8 cellular contexts compared by ENCODE assay signal in the genomic region with DNA sequence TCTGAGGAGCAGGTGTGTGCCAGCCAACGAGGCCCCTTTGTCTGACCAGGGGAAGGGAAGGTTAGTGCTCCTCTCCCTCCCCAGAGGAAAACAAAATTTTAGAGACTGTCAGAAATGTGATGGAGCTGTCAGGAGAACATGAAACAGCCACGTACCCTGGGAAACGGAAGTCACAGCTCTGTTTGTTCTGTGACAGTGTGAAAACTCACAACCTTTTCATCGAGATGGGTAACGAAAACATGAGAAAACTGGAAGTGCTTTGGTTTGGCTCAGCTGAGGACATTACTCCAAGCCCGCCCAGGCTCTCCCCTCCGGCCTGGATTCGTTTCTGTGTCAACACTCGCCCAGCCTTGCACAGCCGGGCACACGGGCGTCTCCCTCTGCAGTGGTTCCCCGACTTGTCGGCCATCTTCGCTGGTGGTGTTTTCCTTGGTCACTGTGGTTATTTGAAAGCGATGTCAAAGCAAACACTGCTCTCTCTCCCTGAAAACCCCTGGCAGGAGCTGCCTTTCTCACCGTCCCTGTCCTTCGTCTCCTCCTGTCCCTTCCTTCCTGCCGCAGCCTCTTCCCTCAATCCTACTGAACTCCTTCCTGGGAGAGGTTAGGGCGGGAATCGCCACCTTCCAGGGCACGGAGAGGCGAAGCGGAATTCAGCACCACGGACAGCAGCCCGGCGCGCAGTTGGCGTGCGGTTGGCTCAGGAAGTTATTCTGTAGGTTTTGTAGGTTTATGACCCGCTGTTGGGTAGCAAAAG. TPM values are rescaled to one million over a fixed set of nuclear protein-coding genes. Genes with fewer than 3 reads are reported as not detected.
DNase-seq lines count a peak whose midpoint lies in the region; ATAC-seq, FAIRE-seq and TF ChIP-seq lines count a peak whose summit lies in the region.

No MANE protein-coding gene starts in this region.

- H3K9me3 ChIP-seq in HepG2 (ENCODE audit: low read length) (no peaks in the 10 kb centered on the region), transverse colon (no peaks in the 10 kb centered on the region), stomach (no peaks in the 10 kb centered on the region)

- no peak overlapping the region for H3K4me3 ChIP-seq in HepG2 (replicated peaks in 1 of 3; ENCODE audit: insufficient read depth in 1 of 3, low read depth in 2 of 3, low read length in 3 of 3)
- no peak overlapping the region for H3K4me3 ChIP-seq in transverse colon
- no peak overlapping the region for H3K4me3 ChIP-seq in stomach

- ATAC-seq in HepG2: peak; percentile 70
- ATAC-seq in HG03432 (IDR thresholded peaks at IDR 0.05; ENCODE audit: unreplicated experiment): no peak

- WGBS in HepG2 (ENCODE audit: low lambda C conversion rate): 15% methylated on average over 29 of the region's 31 CpGs
- 38 to 49% methylated on average over 19 to 31 of the region's 31 CpGs for WGBS in transverse colon (ENCODE audit: low coverage in 1 of 2), 2 donors
- 24 to 32% (median 28%) methylated on average over 31 of the region's 31 CpGs for WGBS in stomach, 5 donors

- in situ Hi-C loops in HepG2 (cut with HindIII; ENCODE audit: extremely low pct_ligation_motif_present, low pct_unique_long_range_greater_than_20kb): no loop called here
- in situ Hi-C loops in transverse colon (cut with MboI; ENCODE audit: low pct_ligation_motif_present in 1 of 4, low pct_unique_long_range_greater_than_20kb in 1 of 4, low sequenced_read_pairs in 3 of 4): loop anchor here (5.0 to 25.0 kb wide), 4 partner anchors 383 to 817 kb away; a partner anchor contains a TSS

- no peak overlapping the region for H2AFZ ChIP-seq in HepG2 (ENCODE audit: low read length)

- TF ChIP-seq EP300 in HepG2 (IDR thresholded peaks at IDR 0.05; ENCODE audit: low read depth in 2 of 2, low read length in 2 of 2) (no peak), HepG2 (CRISPR knock-in tag; IDR thresholded peaks at IDR 0.05; ENCODE audit: borderline replicate concordance) (no peak; the same call in 1 of the 2 replicates), transverse colon (IDR thresholded peaks at IDR 0.05; ENCODE audit: low read depth) (no peak), stomach (IDR thresholded peaks at IDR 0.05) (no peak)

- H4K20me1 ChIP-seq in HepG2 (ENCODE audit: insufficient read depth, low read length): 0 out of 2 replicates have a peak, but pooled peaks cover 13% of the 10 kb centered on the region

- intact Hi-C loops in HepG2 (cut with micrococcal nuclease; ENCODE audit: unreplicated experiment) (no loop called here), transverse colon (cut with DNase I; ENCODE audit: low total_unique reads) (no loop called here), stomach (cut with DNase I; ENCODE audit: low total_unique reads) (no loop called here)

- POLR2A ChIA-PET in HepG2 (lab: Yijun Ruan, JAX): no interaction called here

- H3K4me1 ChIP-seq in HepG2 (ENCODE audit: insufficient read depth, low read length) (no peaks in the 10 kb centered on the region), transverse colon (no peaks in the 10 kb centered on the region), stomach (peaks cover 0 to 11% (median 6%) of the 10 kb centered on the region in 4 donors)

- FAIRE-seq in HepG2 (lab: Jason Lieb, UNC): no peak

- no peak for TF ChIP-seq RAD21 in HepG2 (CRISPR knock-in tag; IDR thresholded peaks at IDR 0.05)

- TF ChIP-seq CTCF in HepG2 (CRISPR knock-in tag; IDR thresholded peaks at IDR 0.05) (no peak), transverse colon (IDR thresholded peaks at IDR 0.05) (no peak), stomach (IDR thresholded peaks at IDR 0.05) (no peak), GM20000 (IDR thresholded peaks at IDR 0.05; ENCODE audit: extremely low read depth, missing control alignments) (no peak)

- no TSS peak for BruUV-seq in HepG2 (replicated peaks; lab: Mats Ljungman, UMichigan)

- TF ChIP-seq POLR2A in HepG2 (IDR thresholded peaks at IDR 0.05; ENCODE audit: insufficient read depth in 1 of 2, low read depth in 2 of 2, low read length in 2 of 2) (no peak), transverse colon (IDR thresholded peaks at IDR 0.05) (no peak), stomach (IDR thresholded peaks at IDR 0.05) (no peak)

- no peak overlapping the region for H3K4me2 ChIP-seq in HepG2 (ENCODE audit: low read depth, low read length)

- DNase-seq in activated gamma-delta T cell treated with Interleukin-2 at 50 U/mL for 16 hours (peak; percentile 73), activated gamma-delta T cell (lab: John Stamatoyannopoulos, UW) (no peak), HepG2 (ENCODE audit: low spot score) (no peak), transverse colon (peak; percentile 47), stomach (no peak), GM20000 (ENCODE audit: low spot score) (no peak)
- peak; percentile 54 for DNase-seq in activated T-helper 9 cell treated with anti-CD3 and anti-CD28 coated beads, Interleukin-2, amount 50 U/mL, for 16 hours (ENCODE audit: low read depth)

- CTCF ChIA-PET in HepG2 (lab: Yijun Ruan, JAX; ENCODE audit: low intra/inter-chr PET ratio, low total read pairs): no interaction called here

- no peak overlapping the region for H3K9ac ChIP-seq in HepG2 (ENCODE audit: insufficient read depth, low read depth, low read length)

- H3K79me2 ChIP-seq in HepG2 (ENCODE audit: insufficient read depth, low read length): no peaks in the 10 kb centered on the region

- H3K36me3 ChIP-seq in HepG2 (replicated peaks in 1 of 2; ENCODE audit: control insufficient read depth in 1 of 2, insufficient read depth in 2 of 2, low read length in 2 of 2) (no peaks in the 10 kb centered on the region), transverse colon (no peaks in the 10 kb centered on the region), stomach (no peaks in the 10 kb centered on the region)

- H3K27me3 ChIP-seq in HepG2 (ENCODE audit: control insufficient read depth in 1 of 2, insufficient read depth in 2 of 2, low read length in 2 of 2) (peaks cover 0 to 8% of the 10 kb centered on the region in 2 experiments; a peak in 2 of 5 replicates), transverse colon (peaks cover 55% of the 10 kb centered on the region), stomach (peaks cover 0 to 87% (median 42%) of the 10 kb centered on the region in 3 donors)

- no peak overlapping the region for H3K27ac ChIP-seq in HepG2 (ENCODE audit: extremely low read length, insufficient read depth, low read length)
- no peak overlapping the region for H3K27ac ChIP-seq in transverse colon
- H3K27ac ChIP-seq in stomach: no peak overlapping the region

RNA-seq across cellular contexts. Expression of a gene that starts 12.9 kb away (rescaled TPM):
- total RNA-seq in HepG2 (2016; rRNA removed; fragmentation: Illumina TruSeq; extraction: Trizol) (81.3 and 88.2 TPM in 2 replicates), transverse colon (100 to 1,000 TPM in 2 of 4 donors, 10 to 100 TPM in 2; 20.5 to 153 (median 97.8) TPM), stomach (100 to 1,000 TPM in 2 of 5 donors, 10 to 100 TPM in 3; 36.9 to 684 (median 86.5) TPM)
- 128 and 142 TPM in 2 replicates for total RNA-seq in HepG2 (2016; cell fraction: cytosol; rRNA removed; fragmentation: Illumina TruSeq; extraction: Trizol; ENCODE audit: low read depth)
- 77.0 and 92.6 TPM in 2 replicates for total RNA-seq in HepG2 (2016; cell fraction: insoluble cytoplasmic fraction; rRNA removed; fragmentation: Illumina TruSeq; extraction: Trizol)
- 138 and 159 TPM in 2 replicates for total RNA-seq in HepG2 (2016; cell fraction: membrane; rRNA removed; fragmentation: Illumina TruSeq; extraction: Trizol)
- 32.9 and 36.8 TPM in 2 replicates for total RNA-seq in HepG2 (2016; cell fraction: nucleus; rRNA removed; fragmentation: Illumina TruSeq; extraction: Trizol)
- polyA plus RNA-seq in HepG2 (2011; rRNA removed) (44.3 and 47.8 TPM in 2 replicates), stomach (100 to 1,000 TPM; 195 to 221 (median 200) TPM)
- polyA plus RNA-seq in HepG2 (2011; cell fraction: cytosol; rRNA removed): 48.9 and 72.7 TPM in 2 replicates
- 39.6 and 43.4 TPM in 2 replicates for polyA plus RNA-seq in HepG2 (2011; cell fraction: nucleus; rRNA removed)
- 22.5 and 32.4 TPM in 2 replicates for polyA plus RNA-seq in HepG2 (2012)
- polyA plus RNA-seq in HepG2 (2016; cell fraction: cytosol; fragmentation: Illumina TruSeq; extraction: Trizol; ENCODE audit: low read depth): 155 and 179 TPM in 2 replicates
- polyA plus RNA-seq in HepG2 (2016; cell fraction: insoluble cytoplasmic fraction; fragmentation: Illumina TruSeq; extraction: Trizol; ENCODE audit: low read depth): 84.3 and 101 TPM in 2 replicates
- polyA plus RNA-seq in HepG2 (2016; cell fraction: membrane; fragmentation: Illumina TruSeq; extraction: Trizol; ENCODE audit: low read depth): 130 and 146 TPM in 2 replicates
- 72.3 and 78.7 TPM in 2 replicates for polyA plus RNA-seq in HepG2 (2016; cell fraction: nucleus; fragmentation: Illumina TruSeq; extraction: Trizol; ENCODE audit: insufficient read depth, low read depth)
- 8.8 and 14.5 TPM in 2 replicates for polyA minus RNA-seq in HepG2 (2011; rRNA and poly(A)+ RNA removed; ENCODE audit: low replicate concordance)
- polyA minus RNA-seq in HepG2 (2011; cell fraction: cytosol; rRNA and poly(A)+ RNA removed): 7.8 and 8.0 TPM in 2 replicates
- 12.2 and 13.9 TPM in 2 replicates for polyA minus RNA-seq in HepG2 (2011; cell fraction: nucleus; rRNA and poly(A)+ RNA removed)

RNA-seq across cellular contexts. Expression of a gene that starts 25.1 kb away (rescaled TPM):
- total RNA-seq in HepG2 (2016; rRNA removed; fragmentation: Illumina TruSeq; extraction: Trizol): not detected in 2 replicates
- not detected in 2 replicates for total RNA-seq in HepG2 (2016; cell fraction: cytosol; rRNA removed; fragmentation: Illumina TruSeq; extraction: Trizol; ENCODE audit: low read depth)
- not detected in 2 replicates for total RNA-seq in HepG2 (2016; cell fraction: insoluble cytoplasmic fraction; rRNA removed; fragmentation: Illumina TruSeq; extraction: Trizol)
- total RNA-seq in HepG2 (2016; cell fraction: membrane; rRNA removed; fragmentation: Illumina TruSeq; extraction: Trizol): not detected in 2 replicates
- total RNA-seq in HepG2 (2016; cell fraction: nucleus; rRNA removed; fragmentation: Illumina TruSeq; extraction: Trizol): not detected in 2 replicates
- not detected in 2 replicates for polyA plus RNA-seq in HepG2 (2011; rRNA removed)
- not detected in 2 replicates for polyA plus RNA-seq in HepG2 (2011; cell fraction: cytosol; rRNA removed)
- polyA plus RNA-seq in HepG2 (2011; cell fraction: nucleus; rRNA removed): 0.02 TPM in 2 replicates
- polyA plus RNA-seq in HepG2 (2012): 0.03 TPM in 1 of 2 replicates, not detected in the other
- not detected in 2 replicates for polyA plus RNA-seq in HepG2 (2016; cell fraction: cytosol; fragmentation: Illumina TruSeq; extraction: Trizol; ENCODE audit: low read depth)
- not detected in 2 replicates for polyA plus RNA-seq in HepG2 (2016; cell fraction: insoluble cytoplasmic fraction; fragmentation: Illumina TruSeq; extraction: Trizol; ENCODE audit: low read depth)
- polyA plus RNA-seq in HepG2 (2016; cell fraction: membrane; fragmentation: Illumina TruSeq; extraction: Trizol; ENCODE audit: low read depth): not detected in 2 replicates
- not detected in 2 replicates for polyA plus RNA-seq in HepG2 (2016; cell fraction: nucleus; fragmentation: Illumina TruSeq; extraction: Trizol; ENCODE audit: insufficient read depth, low read depth)
- 0.04 and 0.05 TPM in 2 replicates for polyA minus RNA-seq in HepG2 (2011; rRNA and poly(A)+ RNA removed; ENCODE audit: low replicate concordance)
- not detected in 2 replicates for polyA minus RNA-seq in HepG2 (2011; cell fraction: cytosol; rRNA and poly(A)+ RNA removed)
- not detected in 2 replicates for polyA minus RNA-seq in HepG2 (2011; cell fraction: nucleus; rRNA and poly(A)+ RNA removed)
- total RNA-seq in transverse colon: 1 to 10 TPM in 2 of 4 donors, under 1 TPM in 2; 0.14 to 1.1 (median 0.66) TPM
- total RNA-seq in stomach: 1 to 10 TPM in 1 of 5 donors, under 1 TPM in 2, not detected in 2; 0.29 to 4.0 (median 0.37) TPM
- polyA plus RNA-seq in stomach: under 1 TPM; 0.06 to 0.15 (median 0.08) TPM

RNA-seq across cellular contexts. Expression of a gene that starts 25.1 kb away (rescaled TPM):
- total RNA-seq in HepG2 (2016; rRNA removed; fragmentation: Illumina TruSeq; extraction: Trizol) (442 and 486 TPM in 2 replicates), transverse colon (100 to 1,000 TPM; 262 to 566 (median 339) TPM), stomach (100 to 1,000 TPM; 155 to 438 (median 370) TPM)
- 489 and 519 TPM in 2 replicates for total RNA-seq in HepG2 (2016; cell fraction: cytosol; rRNA removed; fragmentation: Illumina TruSeq; extraction: Trizol; ENCODE audit: low read depth)
- total RNA-seq in HepG2 (2016; cell fraction: insoluble cytoplasmic fraction; rRNA removed; fragmentation: Illumina TruSeq; extraction: Trizol): 409 and 471 TPM in 2 replicates
- 1,028 and 1,060 TPM in 2 replicates for total RNA-seq in HepG2 (2016; cell fraction: membrane; rRNA removed; fragmentation: Illumina TruSeq; extraction: Trizol)
- total RNA-seq in HepG2 (2016; cell fraction: nucleus; rRNA removed; fragmentation: Illumina TruSeq; extraction: Trizol): 286 and 328 TPM in 2 replicates
- polyA plus RNA-seq in HepG2 (2011; rRNA removed) (1,157 and 1,297 TPM in 2 replicates), stomach (100 to 1,000 TPM; 592 to 929 (median 872) TPM)
- polyA plus RNA-seq in HepG2 (2011; cell fraction: cytosol; rRNA removed): 1,218 and 1,254 TPM in 2 replicates
- 1,279 and 1,395 TPM in 2 replicates for polyA plus RNA-seq in HepG2 (2011; cell fraction: nucleus; rRNA removed)
- 465 and 610 TPM in 2 replicates for polyA plus RNA-seq in HepG2 (2012)
- 745 and 811 TPM in 2 replicates for polyA plus RNA-seq in HepG2 (2016; cell fraction: cytosol; fragmentation: Illumina TruSeq; extraction: Trizol; ENCODE audit: low read depth)
- polyA plus RNA-seq in HepG2 (2016; cell fraction: insoluble cytoplasmic fraction; fragmentation: Illumina TruSeq; extraction: Trizol; ENCODE audit: low read depth): 563 and 623 TPM in 2 replicates
- polyA plus RNA-seq in HepG2 (2016; cell fraction: membrane; fragmentation: Illumina TruSeq; extraction: Trizol; ENCODE audit: low read depth): 1,265 and 1,282 TPM in 2 replicates
- polyA plus RNA-seq in HepG2 (2016; cell fraction: nucleus; fragmentation: Illumina TruSeq; extraction: Trizol; ENCODE audit: insufficient read depth, low read depth): 710 and 725 TPM in 2 replicates
- 242 and 314 TPM in 2 replicates for polyA minus RNA-seq in HepG2 (2011; rRNA and poly(A)+ RNA removed; ENCODE audit: low replicate concordance)
- 175 and 193 TPM in 2 replicates for polyA minus RNA-seq in HepG2 (2011; cell fraction: cytosol; rRNA and poly(A)+ RNA removed)
- 213 and 242 TPM in 2 replicates for polyA minus RNA-seq in HepG2 (2011; cell fraction: nucleus; rRNA and poly(A)+ RNA removed)

RNA-seq across cellular contexts. Expression of a gene that starts 43.4 kb away (rescaled TPM):
- 34.8 and 41.4 TPM in 2 replicates for total RNA-seq in HepG2 (2016; rRNA removed; fragmentation: Illumina TruSeq; extraction: Trizol)
- 5.5 and 6.5 TPM in 2 replicates for total RNA-seq in HepG2 (2016; cell fraction: cytosol; rRNA removed; fragmentation: Illumina TruSeq; extraction: Trizol; ENCODE audit: low read depth)
- 33.7 and 36.8 TPM in 2 replicates for total RNA-seq in HepG2 (2016; cell fraction: insoluble cytoplasmic fraction; rRNA removed; fragmentation: Illumina TruSeq; extraction: Trizol)
- 22.9 and 23.9 TPM in 2 replicates for total RNA-seq in HepG2 (2016; cell fraction: membrane; rRNA removed; fragmentation: Illumina TruSeq; extraction: Trizol)
- total RNA-seq in HepG2 (2016; cell fraction: nucleus; rRNA removed; fragmentation: Illumina TruSeq; extraction: Trizol): 26.2 and 27.8 TPM in 2 replicates
- 21.7 and 22.3 TPM in 2 replicates for polyA plus RNA-seq in HepG2 (2011; rRNA removed)
- polyA plus RNA-seq in HepG2 (2011; cell fraction: cytosol; rRNA removed): 19.7 and 20.6 TPM in 2 replicates
- 24.5 and 25.2 TPM in 2 replicates for polyA plus RNA-seq in HepG2 (2011; cell fraction: nucleus; rRNA removed)
- 28.6 and 29.6 TPM in 2 replicates for polyA plus RNA-seq in HepG2 (2012)
- polyA plus RNA-seq in HepG2 (2016; cell fraction: cytosol; fragmentation: Illumina TruSeq; extraction: Trizol; ENCODE audit: low read depth): 2.6 and 3.1 TPM in 2 replicates
- 31.2 and 35.5 TPM in 2 replicates for polyA plus RNA-seq in HepG2 (2016; cell fraction: insoluble cytoplasmic fraction; fragmentation: Illumina TruSeq; extraction: Trizol; ENCODE audit: low read depth)
- polyA plus RNA-seq in HepG2 (2016; cell fraction: membrane; fragmentation: Illumina TruSeq; extraction: Trizol; ENCODE audit: low read depth): 11.4 and 11.8 TPM in 2 replicates
- 32.6 and 32.8 TPM in 2 replicates for polyA plus RNA-seq in HepG2 (2016; cell fraction: nucleus; fragmentation: Illumina TruSeq; extraction: Trizol; ENCODE audit: insufficient read depth, low read depth)
- 36.4 and 63.8 TPM in 2 replicates for polyA minus RNA-seq in HepG2 (2011; rRNA and poly(A)+ RNA removed; ENCODE audit: low replicate concordance)
- polyA minus RNA-seq in HepG2 (2011; cell fraction: cytosol; rRNA and poly(A)+ RNA removed): 19.3 and 21.8 TPM in 2 replicates
- 27.2 and 33.9 TPM in 2 replicates for polyA minus RNA-seq in HepG2 (2011; cell fraction: nucleus; rRNA and poly(A)+ RNA removed)
- 10 to 100 TPM; 11.5 to 31.0 (median 25.6) TPM for total RNA-seq in transverse colon
- total RNA-seq in stomach: 10 to 100 TPM; 15.8 to 47.3 (median 20.0) TPM
- polyA plus RNA-seq in stomach: 1 to 10 TPM; 5.1 to 9.5 (median 8.8) TPM

Comparison
In these comparisons a context has a peak if more than half of its experiments do, and no peak if none do; other contexts are left out.
1. DNase-seq: peak in activated gamma-delta T cell treated with Interleukin-2 at 50 U/mL for 16 hours (single experiment), activated T-helper 9 cell treated with anti-CD3 and anti-CD28 coated beads, Interleukin-2, amount 50 U/mL, for 16 hours (single experiment) and transverse colon (single experiment); none in activated gamma-delta T cell (single experiment), HepG2 (single experiment), stomach (single experiment) and GM20000 (single experiment).